19 cellular contexts compared by ENCODE assay signal in the genomic region with DNA sequence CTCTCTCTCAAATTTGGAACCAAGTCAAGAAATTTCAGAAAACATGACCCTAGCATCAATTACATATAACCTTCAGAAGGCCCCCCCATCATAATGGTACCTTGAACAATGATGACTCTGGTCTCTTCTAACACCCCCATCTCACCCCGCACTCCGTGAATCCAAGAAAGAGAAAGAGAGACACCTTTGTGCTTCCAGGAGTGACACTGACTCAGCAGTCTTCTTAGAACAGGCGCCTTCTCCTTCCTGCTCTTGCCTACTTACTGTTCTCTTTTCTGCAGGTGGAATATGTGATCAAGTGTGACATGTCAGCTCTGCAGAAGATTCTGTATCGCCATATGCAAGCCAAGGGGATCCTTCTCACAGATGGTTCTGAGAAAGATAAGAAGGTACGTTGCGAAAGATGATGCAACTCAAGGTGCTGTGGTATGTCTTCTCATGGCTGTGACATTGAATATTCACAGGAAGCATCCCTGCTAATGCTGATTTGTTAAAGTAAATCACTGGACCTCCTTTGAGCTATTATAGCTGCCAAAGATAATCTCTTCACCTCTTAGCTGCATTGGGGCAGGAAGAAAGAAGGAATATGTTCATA.
"Had no signal": no experiment of that assay in that cellular context is flagged by ENCODE, and none has a peak within 500 bp of the region (broad histone marks: within the 10 kb centered on the region; RNA-seq: fewer than 3 reads in every experiment).

No MANE protein-coding gene starts in this region.

- H3K4me3 Mint-ChIP-seq: activated CD8-positive, alpha-beta memory T cell treated with anti-CD3 and anti-CD28 coated beads, Interleukin-2, amount 10 ng/mL, durations not matched to agents 7 days and 5 days; activated naive CD8-positive, alpha-beta T cell treated with anti-CD3 and anti-CD28 coated beads, Interleukin-2, amount 10 ng/mL, durations not matched to agents 7 days and 5 days; endodermal cell; nephron progenitor cell; stimulated activated naive CD8-positive, alpha-beta T cell treated with anti-CD3 and anti-CD28 coated beads, Interleukin-15, Interleukin-2, amounts not matched to agents 100 ng/mL and 50 ng/mL, for 24 hours; type B pancreatic cell had no signal

- H3K4me1 Mint-ChIP-seq: activated CD8-positive, alpha-beta memory T cell treated with anti-CD3 and anti-CD28 coated beads, Interleukin-2, amount 10 ng/mL, durations not matched to agents 7 days and 5 days; activated naive CD8-positive, alpha-beta T cell treated with anti-CD3 and anti-CD28 coated beads, Interleukin-2, amount 10 ng/mL, durations not matched to agents 7 days and 5 days; endodermal cell; nephron progenitor cell had no signal

- ATAC-seq: activated CD8-positive, alpha-beta memory T cell treated with anti-CD3 and anti-CD28 coated beads, Interleukin-2, amount 10 ng/mL, durations not matched to agents 7 days and 5 days; right cardiac atrium had no signal

- H3K4me3 ChIP-seq: ascending aorta had no signal

- DNase-seq: activated CD4-positive, alpha-beta T cell treated with anti-CD3 and anti-CD28 coated beads, Interleukin-2, amount 50 U/mL, for 48 hours; activated CD8-positive, alpha-beta memory T cell treated with anti-CD3 and anti-CD28 coated beads, Interleukin-2, amount 10 ng/mL, durations not matched to agents 7 days and 5 days; activated effector memory CD4-positive, alpha-beta T cell treated with Interleukin-2 at 50 U/mL for 16 hours; activated naive CD8-positive, alpha-beta T cell treated with anti-CD3 and anti-CD28 coated beads, Interleukin-2, amount 10 ng/mL, durations not matched to agents 7 days and 5 days; activated T-cell treated with anti-CD3 and anti-CD28 coated beads, Interleukin-2, amount 50 U/mL, for 1 hour; dermis blood vessel endothelial cell; endodermal cell; kidney; nephron progenitor cell; occipital lobe; right cardiac atrium; small intestine; stimulated activated CD4-positive, alpha-beta T cell treated with anti-CD3 and anti-CD28 coated beads, Interleukin-4, amount 100 ng/mL, for 4 hours; stimulated activated CD8-positive, alpha-beta memory T cell treated with anti-CD3 and anti-CD28 coated beads, Interleukin-4, amount 100 ng/mL, for 48 hours; T-helper 9 cell had no signal

- H3K27ac ChIP-seq: ascending aorta had no signal

- H3K27ac Mint-ChIP-seq: activated CD8-positive, alpha-beta memory T cell treated with anti-CD3 and anti-CD28 coated beads, Interleukin-2, amount 10 ng/mL, durations not matched to agents 7 days and 5 days; activated naive CD8-positive, alpha-beta T cell treated with anti-CD3 and anti-CD28 coated beads, Interleukin-2, amount 10 ng/mL, durations not matched to agents 7 days and 5 days; endodermal cell; nephron progenitor cell; progenitor cell of endocrine pancreas; stimulated activated naive CD8-positive, alpha-beta T cell treated with anti-CD3 and anti-CD28 coated beads, Interleukin-15, Interleukin-2, amounts not matched to agents 100 ng/mL and 50 ng/mL, for 24 hours; type B pancreatic cell had no signal

- H3K27me3 Mint-ChIP-seq: activated CD8-positive, alpha-beta memory T cell treated with anti-CD3 and anti-CD28 coated beads, Interleukin-2, amount 10 ng/mL, durations not matched to agents 7 days and 5 days; activated naive CD8-positive, alpha-beta T cell treated with anti-CD3 and anti-CD28 coated beads, Interleukin-2, amount 10 ng/mL, durations not matched to agents 7 days and 5 days; progenitor cell of endocrine pancreas; stimulated activated naive CD8-positive, alpha-beta T cell treated with anti-CD3 and anti-CD28 coated beads, Interleukin-15, Interleukin-2, amounts not matched to agents 100 ng/mL and 50 ng/mL, for 24 hours; type B pancreatic cell had no signal

- H3K9me3 Mint-ChIP-seq: activated naive CD8-positive, alpha-beta T cell treated with anti-CD3 and anti-CD28 coated beads, Interleukin-2, amount 10 ng/mL, durations not matched to agents 7 days and 5 days; endodermal cell; stimulated activated naive CD8-positive, alpha-beta T cell treated with anti-CD3 and anti-CD28 coated beads, Interleukin-15, Interleukin-2, amounts not matched to agents 100 ng/mL and 50 ng/mL, for 24 hours; type B pancreatic cell had no signal

- H3K27me3 ChIP-seq: ascending aorta had no signal
